ENCODE assay signal across 15 cellular contexts in genomic region chr19:699880-700279, GRCh38. TPM values are rescaled to one million over a fixed set of nuclear protein-coding genes. Genes with fewer than 3 reads are reported as not detected.
"Had no signal": no experiment of that assay in that cellular context is flagged by ENCODE, and none has a peak within 500 bp of the region (broad histone marks: within the 10 kb centered on the region; RNA-seq: fewer than 3 reads in every experiment).

No MANE protein-coding gene starts in this region.

RNA-seq across cellular contexts. Expression of gene PRSS57, which starts 4.6 kb away (rescaled TPM):
- total RNA-seq: activated CD4-positive, alpha-beta memory T cell treated with anti-CD3 and anti-CD28 coated beads, Interleukin-2, amount 10 ng/mL, durations not matched to agents 7 days and 5 days; activated CD4-positive, alpha-beta T cell treated with anti-CD3 and anti-CD28 coated beads, Interleukin-2, amount 10 ng/mL, durations not matched to agents 7 days and 5 days; activated naive CD8-positive, alpha-beta T cell treated with anti-CD3 and anti-CD28 coated beads, Interleukin-2, amount 10 ng/mL, durations not matched to agents 7 days and 5 days; ascending aorta; cardiac muscle cell; colonic mucosa; gastrocnemius medialis; left colon; mammary epithelial cell; mesothelial cell of epicardium; sigmoid colon; subcutaneous adipose tissue; thoracic aorta had no signal
- polyA plus RNA-seq: cardiac muscle cell, keratinocyte, mammary epithelial cell, small intestine had no signal

RNA-seq across cellular contexts. Expression of gene PALM, which starts 8.9 kb away (rescaled TPM):
- total RNA-seq: activated CD4-positive, alpha-beta memory T cell treated with anti-CD3 and anti-CD28 coated beads, Interleukin-2, amount 10 ng/mL, durations not matched to agents 7 days and 5 days; activated CD4-positive, alpha-beta T cell treated with anti-CD3 and anti-CD28 coated beads, Interleukin-2, amount 10 ng/mL, durations not matched to agents 7 days and 5 days; activated naive CD8-positive, alpha-beta T cell treated with anti-CD3 and anti-CD28 coated beads, Interleukin-2, amount 10 ng/mL, durations not matched to agents 7 days and 5 days had no signal
- polyA plus RNA-seq: keratinocyte, mammary epithelial cell had no signal

RNA-seq across cellular contexts. Expression of gene MISP, which starts 51.0 kb away (rescaled TPM):
- total RNA-seq: activated CD4-positive, alpha-beta memory T cell treated with anti-CD3 and anti-CD28 coated beads, Interleukin-2, amount 10 ng/mL, durations not matched to agents 7 days and 5 days; activated CD4-positive, alpha-beta T cell treated with anti-CD3 and anti-CD28 coated beads, Interleukin-2, amount 10 ng/mL, durations not matched to agents 7 days and 5 days; activated naive CD8-positive, alpha-beta T cell treated with anti-CD3 and anti-CD28 coated beads, Interleukin-2, amount 10 ng/mL, durations not matched to agents 7 days and 5 days; ascending aorta; subcutaneous adipose tissue had no signal
- polyA plus RNA-seq: cardiac muscle cell had no signal
